In genomic region chr1:64245495-64245894, GRCh38 we compare ENCODE assay signal across 10 cellular contexts. TPM values are rescaled to one million over a fixed set of nuclear protein-coding genes. Genes with fewer than 3 reads are reported as not detected.
DNase-seq lines count a peak whose midpoint lies in the region; ATAC-seq, FAIRE-seq and TF ChIP-seq lines count a peak whose summit lies in the region.
"Had no signal": no experiment of that assay in that cellular context is flagged by ENCODE, and none has a peak within 500 bp of the region (broad histone marks: within the 10 kb centered on the region; RNA-seq: fewer than 3 reads in every experiment).

No MANE protein-coding gene starts in this region.

- no peaks in the 10 kb centered on the region for H3K36me3 Mint-ChIP-seq in activated B cell treated with CpG ODN at 0.5 μM for 24 hours (ENCODE audit: low read depth)

- H3K4me3 Mint-ChIP-seq in activated B cell treated with CpG ODN at 0.5 μM for 24 hours = peak overlapping the region; percentile 20

- BruUV-seq in A673 (replicated peaks; lab: Mats Ljungman, UMichigan) = no TSS peak

- peak; percentile 91 for FAIRE-seq in islet of Langerhans (lab: Jason Lieb, UNC)

- peak overlapping the region; percentile 38 for H3K9ac ChIP-seq in ES-I3 (ENCODE audit: low read depth, low read length)

- peaks cover 57% of the 10 kb centered on the region for H3K4me1 ChIP-seq in A673 (ENCODE audit: insufficient read depth, low read length, poor library complexity, severe bottlenecking)
- peaks cover 31% of the 10 kb centered on the region for H3K4me1 ChIP-seq in ES-I3 (ENCODE audit: insufficient read depth, low read length)

- H3K36me3 ChIP-seq in A673 (ENCODE audit: insufficient read depth, low read length, poor library complexity, severe bottlenecking) (no peaks in the 10 kb centered on the region), ES-I3 (ENCODE audit: insufficient read depth, low read length) (no peaks in the 10 kb centered on the region)

- DNase-seq in A673 (ENCODE audit: low spot score) (peak; percentile 79), activated B cell treated with CpG ODN at 0.5 μM for 24 hours (no peak), NCI-H1417 treated with DMSO at 0.1 percent for 48 hours (lab: John Stamatoyannopoulos, UW) (no peak), COLO829 (ENCODE audit: low spot score) (no peak)
- DNase-seq: Karpas-422 had no signal

- no peak for ATAC-seq in activated B cell treated with CpG ODN at 0.5 μM for 24 hours (ENCODE audit: low read depth)
- ATAC-seq in HG02884 (IDR thresholded peaks at IDR 0.05; ENCODE audit: unreplicated experiment) = no peak
- no peak for ATAC-seq in HG03520 (IDR thresholded peaks at IDR 0.05; ENCODE audit: unreplicated experiment)

- peaks cover 15% of the 10 kb centered on the region for H3K4me1 Mint-ChIP-seq in activated B cell treated with CpG ODN at 0.5 μM for 24 hours

- peaks cover 20% of the 10 kb centered on the region for H3K27me3 Mint-ChIP-seq in activated B cell treated with CpG ODN at 0.5 μM for 24 hours

- no peaks in the 10 kb centered on the region for H3K9me3 ChIP-seq in A673 (ENCODE audit: low read depth, low read length, poor library complexity, severe bottlenecking)
- H3K9me3 ChIP-seq in ES-I3 (ENCODE audit: control insufficient read depth, insufficient read depth, low read length) = no peaks in the 10 kb centered on the region

- no peak for TF ChIP-seq CTCF in A673 (conservative IDR thresholded peaks at IDR 0.05; ENCODE audit: low read depth, low read length)
- no peak for TF ChIP-seq CTCF in activated B cell treated with CpG ODN at 0.5 μM for 24 hours (IDR thresholded peaks at IDR 0.05)

- intact Hi-C loops in A673 (cut with micrococcal nuclease; ENCODE audit: unreplicated experiment) = loop anchor here (1.0 to 10.0 kb wide), 3 partner anchors 629 to 1401 kb away; no protein-coding TSS in a partner anchor
- intact Hi-C loops in activated B cell treated with CpG ODN at 0.5 μM for 24 hours (cut with micrococcal nuclease) = loop anchor here (5.0 kb wide), 2 partner anchors 473 to 693 kb away; partner anchors contain the start of gene ROR1

- H3K27ac Mint-ChIP-seq in activated B cell treated with CpG ODN at 0.5 μM for 24 hours = no peak overlapping the region

- POLR2A ChIA-PET in A673 (lab: Charles Lee; ENCODE audit: low non-redundant PET) (no interaction called here), activated B cell treated with CpG ODN at 0.5 μM for 24 hours (lab: Charles Lee) (no interaction called here)

- no peaks in the 10 kb centered on the region for H3K27me3 ChIP-seq in A673 (replicated peaks; ENCODE audit: insufficient read depth, low read depth, low read length, poor library complexity)

- H3K4me3 ChIP-seq in A673 (ENCODE audit: low read depth, low read length, poor library complexity, severe bottlenecking) = peak overlapping the region; percentile 28

- no peaks in the 10 kb centered on the region for H3K9me3 Mint-ChIP-seq in activated B cell treated with CpG ODN at 0.5 μM for 24 hours

- H3K27ac ChIP-seq in A673 (ENCODE audit: low read depth, low read length, poor library complexity, severe bottlenecking) = peak overlapping the region; percentile 70

- CTCF ChIA-PET in A673 (lab: Charles Lee) (interaction anchor here (0.6 kb wide), 1 partner anchor 24 kb away, joined by 3 read pairs; no protein-coding TSS in a partner anchor), activated B cell treated with CpG ODN at 0.5 μM for 24 hours (lab: Charles Lee) (interaction anchor here (1.0 to 5.2 kb wide), 4 partner anchors 108 to 671 kb away, joined by 4 to 44 read pairs (median 4); no protein-coding TSS in a partner anchor)

RNA-seq across cellular contexts. Expression of gene UBE2U, which starts 42.1 kb away (rescaled TPM):
- not detected in 2 replicates for total RNA-seq in A673 (2021)
- total RNA-seq in activated B cell treated with CpG ODN at 0.5 μM for 24 hours = not detected in 2 replicates
- total RNA-seq: T-helper 1 cell treated with Interleukin-12 subunit alpha and Interleukin-12 subunit beta and Interleukin-4 antibody, amounts not matched to agents 30 ng/mL and 1 ng/mL, for 36 hours had no signal
